Comparison of ENCODE assay signal across 7 cellular contexts in genomic region chr21:31295676-31296075, GRCh38. TPM values are rescaled to one million over a fixed set of nuclear protein-coding genes. Genes with fewer than 3 reads are reported as not detected.
"Had no signal": no experiment of that assay in that cellular context is flagged by ENCODE, and none has a peak within 500 bp of the region (broad histone marks: within the 10 kb centered on the region; RNA-seq: fewer than 3 reads in every experiment).

No MANE protein-coding gene starts in this region.

- ATAC-seq: HepG2, K562 had no signal

- DNase-seq: KBM-7, KG1 had no signal

- H3K4me3 ChIP-seq: K562 had no signal

- H3K27ac ChIP-seq: HL-60, KMS-11 had no signal

- H3K9ac ChIP-seq: KMS-11 had no signal

- H3K4me2 ChIP-seq: KMS-11 had no signal

RNA-seq across cellular contexts. Expression of gene TIAM1, which starts 48.4 kb away (rescaled TPM):
- total RNA-seq: HT-29 had no signal
- polyA plus RNA-seq: K562 had no signal
